ENCODE assay signal across 20 cellular contexts in genomic region chr17:65459667-65460415, GRCh38.
DNase-seq lines count a peak whose midpoint lies in the region; ATAC-seq and TF ChIP-seq lines count a peak whose summit lies in the region.
"Had no signal": no experiment of that assay in that cellular context is flagged by ENCODE, and none has a peak within 500 bp of the region (broad histone marks: within the 10 kb centered on the region; RNA-seq: fewer than 3 reads in every experiment).

No MANE protein-coding gene starts in this region.

- H3K4me1 ChIP-seq in neural progenitor cell (peaks cover 29% of the 10 kb centered on the region), sigmoid colon (peaks cover 0 to 18% (median 16%) of the 10 kb centered on the region in 4 donors)

- H3K27me3 ChIP-seq in H7 (ENCODE audit: control insufficient read depth, insufficient read depth, low read length) = no peaks in the 10 kb centered on the region
- no peaks in the 10 kb centered on the region for H3K27me3 ChIP-seq in neural progenitor cell
- H3K27me3 ChIP-seq in sigmoid colon = no peaks in the 10 kb centered on the region
- H3K27me3 ChIP-seq: BLaER1 treated with 17β-estradiol and CSF1 and Interleukin-3, amounts not matched to agents 10 nM and 100 nM had no signal

- no peak overlapping the region for H3K9ac ChIP-seq in neural progenitor cell
- H3K9ac ChIP-seq: BLaER1 treated with 17β-estradiol and CSF1 and Interleukin-3, amounts not matched to agents 10 nM and 100 nM had no signal

- no peak for TF ChIP-seq CTCF in WTC11 (IDR thresholded peaks at IDR 0.05)
- TF ChIP-seq CTCF in neural progenitor cell (IDR thresholded peaks at IDR 0.05) = no peak
- TF ChIP-seq CTCF in sigmoid colon (IDR thresholded peaks at IDR 0.05) = no peak

- H3K27ac ChIP-seq in neural progenitor cell = no peak overlapping the region
- peak overlapping the region in 1 of 4 donors; percentile 32 for H3K27ac ChIP-seq in sigmoid colon
- H3K27ac ChIP-seq: BLaER1 treated with 17β-estradiol and CSF1 and Interleukin-3, amounts not matched to agents 10 nM and 100 nM; SK-N-MC had no signal

- H3K36me3 Mint-ChIP-seq in WTC11 = no peaks in the 10 kb centered on the region
- no peaks in the 10 kb centered on the region for H3K36me3 Mint-ChIP-seq in neural progenitor cell
- H3K36me3 Mint-ChIP-seq: CD8-positive, alpha-beta T cell had no signal

- H3K9me3 Mint-ChIP-seq in WTC11 = no peaks in the 10 kb centered on the region
- peaks cover 8% of the 10 kb centered on the region for H3K9me3 Mint-ChIP-seq in neural progenitor cell
- H3K9me3 Mint-ChIP-seq: CD8-positive, alpha-beta T cell had no signal

- CTCF ChIA-PET in WTC11 (lab: Charles Lee) = interaction anchor here (0.6 to 0.7 kb wide), 2 partner anchors 210 to 528 kb away, joined by 3 read pairs; no protein-coding TSS in a partner anchor

- H3K4me1 Mint-ChIP-seq in WTC11 = peaks cover 55% of the 10 kb centered on the region
- H3K4me1 Mint-ChIP-seq in neural progenitor cell = peaks cover 44% of the 10 kb centered on the region

- no peak for TF ChIP-seq POLR2A in sigmoid colon (IDR thresholded peaks at IDR 0.05)

- H3F3A ChIP-seq in neural progenitor cell (ENCODE audit: low read depth) = no peaks in the 10 kb centered on the region

- no peaks in the 10 kb centered on the region for H3K79me2 ChIP-seq in neural progenitor cell (ENCODE audit: low read depth)

- no peak overlapping the region for H3K4me3 Mint-ChIP-seq in WTC11
- H3K4me3 Mint-ChIP-seq in neural progenitor cell = no peak overlapping the region
- H3K4me3 Mint-ChIP-seq: CD8-positive, alpha-beta T cell had no signal

- H4K20me1 ChIP-seq in neural progenitor cell (ENCODE audit: low read depth) = no peaks in the 10 kb centered on the region
- H4K20me1 ChIP-seq: BLaER1 treated with 17β-estradiol and CSF1 and Interleukin-3, amounts not matched to agents 10 nM and 100 nM had no signal

- H3K4me3 ChIP-seq in H7 (ENCODE audit: insufficient read depth, low read depth, low read length) (no peak overlapping the region), neural progenitor cell (no peak overlapping the region), sigmoid colon (no peak overlapping the region)
- H3K4me3 ChIP-seq: BLaER1 treated with 17β-estradiol and CSF1 and Interleukin-3, amounts not matched to agents 10 nM and 100 nM; SK-N-MC had no signal

- no peaks in the 10 kb centered on the region; the same call in 1 of the 2 replicates for H3K27me3 Mint-ChIP-seq in WTC11 (ENCODE audit: low read depth)
- H3K27me3 Mint-ChIP-seq in neural progenitor cell (ENCODE audit: insufficient read depth, low read depth) = peaks cover 22% of the 10 kb centered on the region

- H3K27ac Mint-ChIP-seq in WTC11 (no peak overlapping the region), neural progenitor cell (peak overlapping the region; percentile 63)
- H3K27ac Mint-ChIP-seq: CD8-positive, alpha-beta T cell had no signal

- POLR2A ChIA-PET in WTC11 (lab: Charles Lee) = interaction anchor here (0.6 kb wide), 1 partner anchor 84 kb away, joined by 3 read pairs; no protein-coding TSS in a partner anchor

- intact Hi-C loops in sigmoid colon (cut with DNase I) = loop anchor here (10.0 kb wide), 2 partner anchors 95 to 155 kb away; no protein-coding TSS in a partner anchor

- WGBS in sigmoid colon, 2 donors = 60 to 68% methylated on average over 16 of the region's 16 CpGs

- ATAC-seq in WTC11 = 0 out of 2 replicates have a peak, but pooled peaks have one; percentile 17
- no peak for ATAC-seq in GM21825 (IDR thresholded peaks at IDR 0.05; ENCODE audit: unreplicated experiment)
- ATAC-seq in esophagus mucosa = no peak
- ATAC-seq: CD8-positive, alpha-beta T cell; HCT116 had no signal

- H2AFZ ChIP-seq in neural progenitor cell (replicated peaks) = no peak overlapping the region

- DNase-seq in H7 = peak; percentile 44
- DNase-seq in WTC11 (ENCODE audit: low spot score) = no peak
- DNase-seq in neural progenitor cell (ENCODE audit: low spot score) = no peak
- DNase-seq in sigmoid colon = peak; percentile 38
- no peak for DNase-seq in pons (ENCODE audit: low spot score)
- DNase-seq: CD8-positive, alpha-beta T cell; Kasumi-1; MM.1S; NCI-H1092 treated with DMSO at 0.1 percent for 48 hours; NCI-H146; NCI-H2029 treated with DMSO at 0.1 percent for 48 hours; NCI-H510A; NCI-H748 treated with DMSO at 0.1 percent for 48 hours; NK-92 treated with Interleukin-12 subunit alpha and Interleukin-12 subunit beta, amount 100 ng/mL, for 24 hours; SHP77 had no signal

- H3K4me2 ChIP-seq in neural progenitor cell = peak overlapping the region; percentile 21

- no peaks in the 10 kb centered on the region for H3K9me3 ChIP-seq in neural progenitor cell (ENCODE audit: low read depth)
- no peaks in the 10 kb centered on the region for H3K9me3 ChIP-seq in sigmoid colon
- H3K9me3 ChIP-seq: BLaER1 treated with 17β-estradiol and CSF1 and Interleukin-3, amounts not matched to agents 10 nM and 100 nM had no signal

- no peak for TF ChIP-seq EP300 in sigmoid colon (IDR thresholded peaks at IDR 0.05)

- H3K36me3 ChIP-seq in H7 (replicated peaks; ENCODE audit: control insufficient read depth, insufficient read depth, low read length) (no peaks in the 10 kb centered on the region), neural progenitor cell (no peaks in the 10 kb centered on the region), sigmoid colon (no peaks in the 10 kb centered on the region)
- H3K36me3 ChIP-seq: BLaER1 treated with 17β-estradiol and CSF1 and Interleukin-3, amounts not matched to agents 10 nM and 100 nM had no signal

TF ChIP-seq in WTC11, 78 proteins besides CTCF, POLR2A, EP300 and RAD21:
- TF ChIP-seq ATF3 (CRISPR knock-in tag; conservative IDR thresholded peaks at IDR 0.05) (no peak), ZNF317 (CRISPR knock-in tag; IDR thresholded peaks at IDR 0.05; ENCODE audit: borderline replicate concordance, low read depth) (no peak), ZMAT4 (CRISPR knock-in tag; IDR thresholded peaks at IDR 0.05) (no peak)

Comparison
In these comparisons a context has a peak if more than half of its experiments do, and no peak if none do; other contexts are left out.
1. DNase-seq: peak in H7 (single experiment) and sigmoid colon (single experiment); none in WTC11 (single experiment), neural progenitor cell (single experiment) and pons (single experiment).